In the genomic region with DNA sequence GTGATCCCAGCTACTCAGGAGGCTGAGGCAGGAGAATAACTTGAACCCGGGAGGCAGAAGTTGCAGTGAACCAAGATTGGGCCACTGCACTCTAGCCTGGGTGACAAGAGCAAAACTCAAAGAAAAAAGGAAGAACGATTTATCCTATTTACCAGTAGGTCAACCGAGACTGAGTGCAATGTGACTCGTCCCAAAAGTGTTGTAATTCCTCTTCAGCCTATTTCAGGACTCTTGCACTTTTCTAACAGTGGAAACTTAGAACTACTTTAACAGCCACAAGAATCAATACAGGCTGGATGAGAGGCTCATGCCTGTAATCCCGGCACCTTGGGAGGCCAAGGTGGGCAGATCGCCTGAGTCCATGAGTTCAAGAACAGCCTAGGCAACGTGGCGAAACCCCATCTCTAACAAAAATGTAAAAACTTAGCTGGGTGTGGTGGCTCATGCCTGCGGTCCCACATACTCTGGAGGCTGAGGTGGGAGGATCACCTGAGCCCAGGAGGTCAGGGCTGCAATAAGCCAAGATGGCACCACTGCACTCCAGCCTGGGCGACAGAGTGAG, we compare ENCODE assay signal across 20 cellular contexts. TPM values are rescaled to one million over a fixed set of nuclear protein-coding genes. Genes with fewer than 3 reads are reported as not detected.
"Had no signal": no experiment of that assay in that cellular context is flagged by ENCODE, and none has a peak within 500 bp of the region (broad histone marks: within the 10 kb centered on the region; RNA-seq: fewer than 3 reads in every experiment).

No MANE protein-coding gene starts in this region.

- H3K36me3 ChIP-seq: heart right ventricle, ovary, thoracic aorta, vagina had no signal

- H3K4me3 ChIP-seq: heart right ventricle, ovary, thoracic aorta, vagina had no signal

- FAIRE-seq: frontal cortex had no signal

- DNase-seq: activated CD4-positive, alpha-beta T cell treated with anti-CD3 and anti-CD28 coated beads for 4 hours; activated CD8-positive, alpha-beta memory T cell treated with anti-CD3 and anti-CD28 coated beads, Interleukin-2, amount 50 U/mL, for 4 hours; activated CD8-positive, alpha-beta T cell treated with anti-CD3 and anti-CD28 coated beads for 36 hours; activated gamma-delta T cell treated with Interleukin-2 at 50 U/mL for 16 hours; activated naive CD8-positive, alpha-beta T cell treated with anti-CD3 and anti-CD28 coated beads for 36 hours; activated T-cell treated with anti-CD3 and anti-CD28 coated beads, Interleukin-2, amount 50 U/mL, for 72 hours; brain microvascular endothelial cell; dermis blood vessel endothelial cell; heart right ventricle; islet precursor cell; left ventricle myocardium superior; ovary; stimulated activated CD4-positive, alpha-beta T cell treated with anti-CD3 and anti-CD28 coated beads, Interleukin-12 subunit alpha, Interleukin-12 subunit beta, amount 100 ng/mL, for 4 hours; T-helper 9 cell had no signal

- H3K27me3 ChIP-seq: brain microvascular endothelial cell, heart right ventricle, ovary, vagina had no signal

- ATAC-seq: activated CD8-positive, alpha-beta T cell treated with anti-CD3 and anti-CD28 coated beads for 36 hours; activated T-cell treated with anti-CD3 and anti-CD28 coated beads, Interleukin-2, amount 50 U/mL, for 72 hours; esophagus mucosa; heart right ventricle; left ventricle myocardium superior had no signal

- H3K27ac ChIP-seq: brain microvascular endothelial cell, ovary, thoracic aorta, vagina, VCaP had no signal

- H3K9me3 ChIP-seq: heart right ventricle, ovary, thoracic aorta, vagina had no signal

RNA-seq across cellular contexts. Expression of a gene that starts 6.6 kb away (rescaled TPM):
- total RNA-seq: dermis blood vessel endothelial cell, frontal cortex, thoracic aorta had no signal

RNA-seq across cellular contexts. Expression of a gene that starts 46.7 kb away (rescaled TPM):
- total RNA-seq: dermis blood vessel endothelial cell, left ventricle myocardium superior, neural crest cell, thoracic aorta, vagina had no signal
